In the genomic region with DNA sequence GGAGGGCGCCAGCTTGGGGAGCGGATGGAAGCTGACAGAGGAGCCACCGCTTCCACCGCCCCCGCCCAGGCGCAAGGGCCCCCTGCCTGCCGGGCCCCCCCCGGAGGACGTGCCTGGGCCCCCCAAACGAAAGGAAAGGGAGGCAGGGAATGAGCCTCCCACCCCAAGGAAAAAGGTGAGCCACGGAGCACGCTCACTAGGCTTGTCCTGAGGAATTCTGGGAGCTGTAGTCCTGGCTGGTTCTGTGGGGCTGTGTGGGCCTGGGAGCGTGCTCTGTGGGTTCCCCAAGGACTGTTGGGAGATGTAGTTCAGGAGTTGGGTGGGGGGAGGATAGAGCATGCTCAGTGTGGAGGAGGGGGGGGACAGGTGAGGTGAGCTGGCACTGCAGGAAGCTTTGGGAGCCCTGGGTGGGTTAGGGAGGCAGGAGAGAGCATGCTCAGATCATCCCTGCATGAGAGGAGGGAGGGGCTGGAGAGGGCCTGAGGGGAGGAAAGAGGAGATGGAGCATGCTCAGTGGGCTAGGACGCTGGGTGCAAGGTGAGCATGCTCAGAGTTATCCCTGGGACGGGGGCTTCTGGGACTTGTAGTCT, we compare ENCODE assay signal across 9 cellular contexts. TPM values are rescaled to one million over a fixed set of nuclear protein-coding genes. Genes with fewer than 3 reads are reported as not detected.
A peak's percentile ranks its signal among the peaks of the same experiment; 100 is the strongest.
DNase-seq lines count a peak whose midpoint lies in the region; ATAC-seq and TF ChIP-seq lines count a peak whose summit lies in the region.
"Had no signal": no experiment of that assay in that cellular context is flagged by ENCODE, and none has a peak within 500 bp of the region (broad histone marks: within the 10 kb centered on the region; RNA-seq: fewer than 3 reads in every experiment).

No MANE protein-coding gene starts in this region.

- H3K27me3 Mint-ChIP-seq in endodermal cell (ENCODE audit: insufficient read depth) (no peaks in the 10 kb centered on the region), HFFc6 (ENCODE audit: insufficient read depth) (peaks cover 2% of the 10 kb centered on the region; the same call in 1 of the 2 replicates)

- H3K27ac ChIP-seq in DND-41 (ENCODE audit: low read length) (no peak overlapping the region), endodermal cell (ENCODE audit: low read depth, low read length) (no peak overlapping the region)
- H3K27ac ChIP-seq: HL-60 had no signal

- H3K79me2 ChIP-seq in DND-41 (ENCODE audit: insufficient read depth, low read length), result peaks cover 31% of the 10 kb centered on the region

- peaks cover 18% of the 10 kb centered on the region for H4K20me1 ChIP-seq in DND-41 (ENCODE audit: insufficient read depth, low read length)

- TF ChIP-seq CTCF in DND-41 (IDR thresholded peaks at IDR 0.05; ENCODE audit: borderline replicate concordance, extremely low read depth, low read length, poor library complexity, severe bottlenecking) (no peak), endodermal cell (conservative IDR thresholded peaks at IDR 0.05) (no peak), HFFc6 (IDR thresholded peaks at IDR 0.05) (no peak)

- H3K4me1 ChIP-seq in DND-41 (ENCODE audit: insufficient read depth, low read length), result peaks cover 35% of the 10 kb centered on the region
- no peaks in the 10 kb centered on the region for H3K4me1 ChIP-seq in endodermal cell (ENCODE audit: control insufficient read depth, insufficient read depth, low read length)

- H3K4me1 Mint-ChIP-seq in endodermal cell, result peaks cover 15% of the 10 kb centered on the region
- peaks cover 18% of the 10 kb centered on the region for H3K4me1 Mint-ChIP-seq in HFFc6 (ENCODE audit: low read depth)

- H3K9me3 Mint-ChIP-seq in endodermal cell (no peaks in the 10 kb centered on the region), HFFc6 (no peaks in the 10 kb centered on the region)

- H3K27ac Mint-ChIP-seq in endodermal cell, result no peak overlapping the region
- H3K27ac Mint-ChIP-seq in HFFc6, result no peak overlapping the region

- H3K4me3 ChIP-seq in DND-41 (ENCODE audit: low read depth in 1 of 2, low read length in 2 of 2) (no peak overlapping the region), endodermal cell (ENCODE audit: low read length) (no peak overlapping the region)

- no peak overlapping the region for H3K4me3 Mint-ChIP-seq in endodermal cell
- no peak overlapping the region for H3K4me3 Mint-ChIP-seq in HFFc6

- H3K36me3 ChIP-seq in DND-41 (ENCODE audit: insufficient read depth, low read length) (peaks cover 71% of the 10 kb centered on the region), endodermal cell (ENCODE audit: control insufficient read depth, insufficient read depth, low read length) (peaks cover 40% of the 10 kb centered on the region)

- H3K36me3 Mint-ChIP-seq in endodermal cell (ENCODE audit: low read depth), result peaks cover 31% of the 10 kb centered on the region
- peaks cover 23% of the 10 kb centered on the region; the same call in 1 of the 2 replicates for H3K36me3 Mint-ChIP-seq in HFFc6 (ENCODE audit: low read depth)

- peak; percentile 27 for ATAC-seq in DND-41 (ENCODE audit: insufficient read depth, low read depth)
- no peak for ATAC-seq in HG03571 (IDR thresholded peaks at IDR 0.05; ENCODE audit: unreplicated experiment)

- H3K9ac ChIP-seq in DND-41 (ENCODE audit: low read depth, low read length) (no peak overlapping the region), endodermal cell (ENCODE audit: extremely low read depth, low read length, poor library complexity, severe bottlenecking) (no peak overlapping the region)

- H3K27me3 ChIP-seq in DND-41 (ENCODE audit: insufficient read depth, low read length, poor library complexity) (no peaks in the 10 kb centered on the region), endodermal cell (ENCODE audit: control insufficient read depth, insufficient read depth, low read length, poor library complexity, severe bottlenecking) (no peaks in the 10 kb centered on the region)

- WGBS in endodermal cell (ENCODE audit: insufficient coverage in 1 of 2, insufficient read length in 1 of 2), 2 experiments, result 63 to 88% methylated on average over 8 to 15 of the region's 15 CpGs

- peak; percentile 63 for DNase-seq in DND-41
- peak; percentile 44 for DNase-seq in NCI-H1048 (lab: John Stamatoyannopoulos, UW)
- peak; percentile 82 to 87 for DNase-seq in SHP77 (lab: John Stamatoyannopoulos, UW)
- DNase-seq in endodermal cell, result peak; percentile 97
- peak; percentile 39 for DNase-seq in myocyte (ENCODE audit: low read depth)
- no peak for DNase-seq in LoVo (ENCODE audit: low spot score)
- DNase-seq in HFFc6, result no peak

- H3K4me2 ChIP-seq in DND-41 (ENCODE audit: insufficient read depth, low read length), result peak overlapping the region; percentile 15; the same call in 1 of the 2 replicates

- no peak overlapping the region for H2AFZ ChIP-seq in DND-41 (ENCODE audit: low read depth, low read length)

- H3K9me3 ChIP-seq in DND-41 (ENCODE audit: insufficient read depth, low read length, severe bottlenecking), result no peaks in the 10 kb centered on the region
- H3K9me3 ChIP-seq in endodermal cell (ENCODE audit: control insufficient read depth, low read length), result no peaks in the 10 kb centered on the region

RNA-seq across cellular contexts. Expression of a gene that starts 4.5 kb away (rescaled TPM):
- total RNA-seq in endodermal cell (10 to 100 TPM; 74.0 to 84.3 TPM), myocyte (11.6 and 14.9 TPM in 2 replicates)
- 49.4 TPM for polyA plus RNA-seq in endodermal cell (2013, experiment 1 of 2)
- 46.5 TPM for polyA plus RNA-seq in endodermal cell (2013, experiment 2 of 2)
- 12.7 TPM for polyA plus RNA-seq in myocyte (2012)
- 10 to 100 TPM; 21.9 to 25.8 (median 23.4) TPM for total RNA-seq in HFFc6 (2021; fragmentation: NEBNext Ultra II Directional; extraction: Animal tissue kit (Norgen Biotek cat#: 25700))

RNA-seq across cellular contexts. Expression of a gene that starts 21.0 kb away (rescaled TPM):
- total RNA-seq in endodermal cell (10 to 100 TPM; 16.9 to 17.7 TPM), myocyte (53.9 and 60.0 TPM in 2 replicates)
- 9.2 TPM for polyA plus RNA-seq in endodermal cell (2013, experiment 1 of 2)
- polyA plus RNA-seq in endodermal cell (2013, experiment 2 of 2), result 10.4 TPM
- polyA plus RNA-seq in myocyte (2012), result 35.5 TPM
- 10 to 100 TPM; 15.2 to 26.2 (median 18.4) TPM for total RNA-seq in HFFc6 (2021; fragmentation: NEBNext Ultra II Directional; extraction: Animal tissue kit (Norgen Biotek cat#: 25700))

RNA-seq across cellular contexts. Expression of a gene that starts 29.7 kb away (rescaled TPM):
- total RNA-seq in endodermal cell (10 to 100 TPM; 23.8 to 25.0 TPM), myocyte (3.3 and 5.8 TPM in 2 replicates)
- 21.0 TPM for polyA plus RNA-seq in endodermal cell (2013, experiment 1 of 2)
- polyA plus RNA-seq in endodermal cell (2013, experiment 2 of 2), result 18.2 TPM
- 13.6 TPM for polyA plus RNA-seq in myocyte (2012)
- 10 to 100 TPM; 13.4 to 15.8 (median 14.4) TPM for total RNA-seq in HFFc6 (2021; fragmentation: NEBNext Ultra II Directional; extraction: Animal tissue kit (Norgen Biotek cat#: 25700))

RNA-seq across cellular contexts. Expression of a gene that starts 31.5 kb away (rescaled TPM):
- total RNA-seq in endodermal cell (1 to 10 TPM; 3.1 to 3.3 TPM), myocyte (4.2 and 5.6 TPM in 2 replicates)
- polyA plus RNA-seq in endodermal cell (2013, experiment 1 of 2), result 3.8 TPM
- polyA plus RNA-seq in endodermal cell (2013, experiment 2 of 2), result 2.8 TPM
- polyA plus RNA-seq in myocyte (2012), result 10.2 TPM
- total RNA-seq in HFFc6 (2021; fragmentation: NEBNext Ultra II Directional; extraction: Animal tissue kit (Norgen Biotek cat#: 25700)), result 10 to 100 TPM; 12.0 to 16.3 (median 14.0) TPM

RNA-seq across cellular contexts. Expression of a gene that starts 34.0 kb away (rescaled TPM):
- total RNA-seq in endodermal cell (10 to 100 TPM; 64.7 to 67.6 TPM), myocyte (25.4 and 35.4 TPM in 2 replicates)
- 39.4 TPM for polyA plus RNA-seq in endodermal cell (2013, experiment 1 of 2)
- polyA plus RNA-seq in endodermal cell (2013, experiment 2 of 2), result 41.9 TPM
- polyA plus RNA-seq in myocyte (2012), result 31.3 TPM
- 10 to 100 TPM; 42.7 to 52.7 (median 48.4) TPM for total RNA-seq in HFFc6 (2021; fragmentation: NEBNext Ultra II Directional; extraction: Animal tissue kit (Norgen Biotek cat#: 25700))

Comparison
In these comparisons a context has a peak if more than half of its experiments do, and no peak if none do; other contexts are left out.
1. DNase-seq: peak in DND-41 (single experiment), NCI-H1048 (single experiment), SHP77 (2 of 2), endodermal cell (single experiment) and myocyte (single experiment); none in LoVo (single experiment) and HFFc6 (single experiment).